Comparison of ENCODE assay signal across 23 cellular contexts in the genomic region with DNA sequence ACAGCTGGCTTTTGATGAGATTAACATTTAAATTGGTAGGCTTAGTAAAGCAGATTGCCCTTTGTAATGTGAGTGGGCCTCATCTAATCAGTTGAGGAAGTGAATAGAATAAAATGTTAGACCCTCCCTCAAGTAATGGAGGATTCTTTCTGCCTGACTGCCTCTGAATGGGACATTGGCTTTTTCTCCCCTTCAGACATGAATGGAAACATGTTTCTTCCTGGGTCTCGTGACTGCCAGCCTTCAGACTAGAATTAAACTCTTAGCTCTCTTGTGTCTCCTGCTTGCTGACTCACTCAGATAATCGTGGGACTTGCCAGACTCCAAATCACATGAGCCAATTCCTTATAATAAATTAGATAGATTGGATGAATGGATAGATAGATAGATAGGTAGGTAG.
DNase-seq lines count a peak whose midpoint lies in the region; ATAC-seq, FAIRE-seq and TF ChIP-seq lines count a peak whose summit lies in the region.
"Had no signal": no experiment of that assay in that cellular context is flagged by ENCODE, and none has a peak within 500 bp of the region (broad histone marks: within the 10 kb centered on the region; RNA-seq: fewer than 3 reads in every experiment).

No MANE protein-coding gene starts in this region.

- no peak for ATAC-seq in activated CD4-positive, alpha-beta T cell treated with anti-CD3 and anti-CD28 coated beads for 36 hours
- ATAC-seq: K562, SK-N-SH treated with all-trans-retinoic acid at 6 μM for 48 hours had no signal

- POLR2A ChIA-PET in activated CD4-positive, alpha-beta T cell treated with anti-CD3 and anti-CD28 coated beads for 36 hours (lab: Charles Lee): interaction anchor here (0.6 kb wide), 2 partner anchors 12 to 176 kb away, joined by 3 read pairs; no protein-coding TSS in a partner anchor
- POLR2A ChIA-PET in A673 (lab: Charles Lee; ENCODE audit: low non-redundant PET): no interaction called here

- H3K4me1 ChIP-seq in A673 (ENCODE audit: insufficient read depth, low read length, poor library complexity, severe bottlenecking): no peaks in the 10 kb centered on the region
- H3K4me1 ChIP-seq in hepatocyte (ENCODE audit: insufficient read depth): no peaks in the 10 kb centered on the region

- no peak for FAIRE-seq in GM12891 (lab: Jason Lieb, UNC)
- FAIRE-seq: GM19239, K562 had no signal

- no peaks in the 10 kb centered on the region for H3K9me3 ChIP-seq in A673 (ENCODE audit: low read depth, low read length, poor library complexity, severe bottlenecking)
- H3K9me3 ChIP-seq in hepatocyte (ENCODE audit: low read depth): no peaks in the 10 kb centered on the region
- H3K9me3 ChIP-seq: MG63 had no signal

- no peak overlapping the region for H3K27ac ChIP-seq in A673 (ENCODE audit: low read depth, low read length, poor library complexity, severe bottlenecking)
- peak overlapping the region; percentile 22 for H3K27ac ChIP-seq in hepatocyte
- H3K27ac ChIP-seq: C4-2B, RWPE1 had no signal

- H3K4me1 Mint-ChIP-seq in activated CD4-positive, alpha-beta T cell treated with anti-CD3 and anti-CD28 coated beads for 36 hours: peaks cover 79% of the 10 kb centered on the region

- peaks cover 9% of the 10 kb centered on the region for H3K9me3 Mint-ChIP-seq in activated CD4-positive, alpha-beta T cell treated with anti-CD3 and anti-CD28 coated beads for 36 hours (ENCODE audit: low read depth)
- H3K9me3 Mint-ChIP-seq: CD8-positive, alpha-beta memory T cell; HFFc6 had no signal

- intact Hi-C loops in activated CD4-positive, alpha-beta T cell treated with anti-CD3 and anti-CD28 coated beads for 36 hours (cut with DNase I, micrococcal nuclease): no loop called here
- intact Hi-C loops in A673 (cut with micrococcal nuclease; ENCODE audit: unreplicated experiment): no loop called here

- H3K27me3 Mint-ChIP-seq in activated CD4-positive, alpha-beta T cell treated with anti-CD3 and anti-CD28 coated beads for 36 hours: no peaks in the 10 kb centered on the region
- H3K27me3 Mint-ChIP-seq: CD8-positive, alpha-beta memory T cell had no signal

- H3K79me2 ChIP-seq in hepatocyte: no peaks in the 10 kb centered on the region

- H3K4me3 ChIP-seq in A673 (ENCODE audit: low read depth, low read length, poor library complexity, severe bottlenecking) (no peak overlapping the region), hepatocyte (no peak overlapping the region)
- H3K4me3 ChIP-seq: K562, MG63 had no signal

- CTCF ChIA-PET in activated CD4-positive, alpha-beta T cell treated with anti-CD3 and anti-CD28 coated beads for 36 hours (lab: Charles Lee): interaction anchor here (0.7 kb wide), 2 partner anchors 194 to 313 kb away, joined by 3 read pairs; no protein-coding TSS in a partner anchor
- CTCF ChIA-PET in A673 (lab: Charles Lee): no interaction called here

- no peak for TF ChIP-seq CTCF in A673 (conservative IDR thresholded peaks at IDR 0.05; ENCODE audit: low read depth, low read length)
- no peak for TF ChIP-seq CTCF in hepatocyte (IDR thresholded peaks at IDR 0.05; ENCODE audit: poor library complexity)

- no peak overlapping the region for H3K4me2 ChIP-seq in hepatocyte

- DNase-seq in activated CD4-positive, alpha-beta T cell treated with anti-CD3 and anti-CD28 coated beads for 36 hours: no peak
- no peak for DNase-seq in activated CD4-positive, alpha-beta T cell treated with anti-CD3 and anti-CD28 coated beads for 48 hours
- DNase-seq in A673 (ENCODE audit: low spot score) (peak; percentile 54), NCI-H69 (lab: John Stamatoyannopoulos, UW) (peak; percentile 13), hepatocyte (ENCODE audit: low spot score) (no peak), GM12891 (ENCODE audit: insufficient read length, low spot score) (no peak), cerebellar cortex (ENCODE audit: low spot score) (no peak)
- DNase-seq: CD8-positive, alpha-beta memory T cell; GDM1; H7; HFFc6; MG63; NCI-H187; NCI-H226; NCI-H510A treated with DMSO at 0.1 percent for 48 hours; NCI-H774; NK-92 treated with Interleukin-12 subunit alpha and Interleukin-12 subunit beta, amount 100 ng/mL, for 24 hours; SHP77 treated with DMSO at 0.1 percent for 48 hours had no signal

- WGBS in hepatocyte (ENCODE audit: low lambda C conversion rate, missing lambda C conversion rate): 83% methylated on average over 2 of the region's 2 CpGs

- no TSS peak for BruUV-seq in A673 (replicated peaks; lab: Mats Ljungman, UMichigan)

- H3K27me3 ChIP-seq in A673 (replicated peaks; ENCODE audit: insufficient read depth, low read depth, low read length, poor library complexity) (no peaks in the 10 kb centered on the region), hepatocyte (no peaks in the 10 kb centered on the region)
- H3K27me3 ChIP-seq: MG63 had no signal

- no peaks in the 10 kb centered on the region for H4K20me1 ChIP-seq in hepatocyte (ENCODE audit: insufficient read depth, poor library complexity, severe bottlenecking)

- no peak for TF ChIP-seq POLR2A in GM12891 (IDR thresholded peaks at IDR 0.05; ENCODE audit: low read depth, low read length)

- H3K27ac Mint-ChIP-seq in activated CD4-positive, alpha-beta T cell treated with anti-CD3 and anti-CD28 coated beads for 36 hours: peak overlapping the region; percentile 70
- H3K27ac Mint-ChIP-seq: HFFc6 had no signal

- no peak overlapping the region for H3K4me3 Mint-ChIP-seq in activated CD4-positive, alpha-beta T cell treated with anti-CD3 and anti-CD28 coated beads for 36 hours
- H3K4me3 Mint-ChIP-seq: CD8-positive, alpha-beta memory T cell; HFFc6 had no signal

- no peak overlapping the region for H2AFZ ChIP-seq in hepatocyte

- H3K9me2 ChIP-seq in hepatocyte (replicated peaks; ENCODE audit: insufficient read depth): no peaks in the 10 kb centered on the region

- H3K36me3 ChIP-seq in A673 (ENCODE audit: insufficient read depth, low read length, poor library complexity, severe bottlenecking): no peaks in the 10 kb centered on the region
- no peaks in the 10 kb centered on the region for H3K36me3 ChIP-seq in hepatocyte (replicated peaks; ENCODE audit: insufficient read depth, low read depth)
- H3K36me3 ChIP-seq: MG63 had no signal

- peaks cover 75% of the 10 kb centered on the region for H3K36me3 Mint-ChIP-seq in activated CD4-positive, alpha-beta T cell treated with anti-CD3 and anti-CD28 coated beads for 36 hours (ENCODE audit: low read depth)

TF ChIP-seq in GM12891, 5 proteins besides CTCF, POLR2A, EP300 and RAD21:
- no peak for TF ChIP-seq POLR2AphosphoS5 (IDR thresholded peaks at IDR 0.05; ENCODE audit: low read depth, low read length)
- TF ChIP-seq SPI1 (IDR thresholded peaks at IDR 0.05; ENCODE audit: low read depth, low read length): no peak
- no peak for TF ChIP-seq TAF1 (IDR thresholded peaks at IDR 0.05; ENCODE audit: low read depth, low read length)
- no peak for TF ChIP-seq POU2F2 (IDR thresholded peaks at IDR 0.05; ENCODE audit: low read depth, low read length)
- no peak for TF ChIP-seq PAX5 (IDR thresholded peaks at IDR 0.05; ENCODE audit: insufficient read depth, low read length, severe bottlenecking)

Comparison
In these comparisons a context has a peak if more than half of its experiments do, and no peak if none do; other contexts are left out.
1. DNase-seq: peak in A673 (single experiment) and NCI-H69 (single experiment); none in activated CD4-positive, alpha-beta T cell treated with anti-CD3 and anti-CD28 coated beads for 36 hours (single experiment), activated CD4-positive, alpha-beta T cell treated with anti-CD3 and anti-CD28 coated beads for 48 hours (single experiment), hepatocyte (single experiment), GM12891 (single experiment) and cerebellar cortex (single experiment).